26 cellular contexts compared by ENCODE assay signal in the genomic region with DNA sequence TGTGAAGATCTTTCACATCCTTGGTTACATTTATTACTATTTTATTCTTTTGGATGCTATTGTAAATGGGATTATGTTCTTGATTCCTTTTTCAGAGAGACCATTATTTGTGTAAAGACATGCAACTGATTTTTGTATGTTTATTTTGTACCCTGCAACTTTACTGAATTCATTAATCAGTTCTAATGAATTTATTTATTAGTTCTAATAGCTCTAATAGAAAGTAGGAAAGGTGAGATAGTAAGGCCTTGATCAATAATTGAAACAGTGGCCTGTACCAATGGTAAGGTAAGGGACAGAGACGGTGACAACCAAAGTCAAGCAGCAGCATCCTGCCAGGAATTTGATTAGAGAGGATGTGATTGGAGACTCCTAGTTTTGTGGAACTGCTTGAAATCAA.
"Had no signal": no experiment of that assay in that cellular context is flagged by ENCODE, and none has a peak within 500 bp of the region (broad histone marks: within the 10 kb centered on the region; RNA-seq: fewer than 3 reads in every experiment).

No MANE protein-coding gene starts in this region.

- H3K27me3 ChIP-seq: stomach, suprapubic skin, testis, thyroid gland, tibial artery, tibial nerve, transverse colon, upper lobe of left lung, uterus, vagina had no signal

- FAIRE-seq: urothelium cell line had no signal

- H3K36me3 ChIP-seq: stomach, suprapubic skin, thoracic aorta, thyroid gland, tibial artery, tibial nerve, transverse colon, upper lobe of left lung, upper lobe of right lung, uterus, vagina had no signal

- H3K4me3 ChIP-seq: stomach, suprapubic skin, testis, thoracic aorta, thyroid gland, tibial artery, tibial nerve, transverse colon, upper lobe of left lung, upper lobe of right lung, uterus, vagina had no signal

- DNase-seq: stimulated activated CD4-positive, alpha-beta T cell treated with anti-CD3 and anti-CD28 coated beads, Interleukin-2, amount 100 ng/mL, for 48 hours; stimulated activated CD4-positive, alpha-beta T cell treated with anti-CD3 and anti-CD28 coated beads, Interleukin-4, amount 100 ng/mL, for 1 hour; stimulated activated CD4-positive, alpha-beta T cell treated with anti-CD3 and anti-CD28 coated beads, Interleukin-4, amount 100 ng/mL, for 24 hours; stimulated activated CD4-positive, alpha-beta T cell treated with anti-CD3 and anti-CD28 coated beads, Interleukin-4, amount 100 ng/mL, for 4 hours; stimulated activated naive B cell treated with anti-CD40 and anti-IgM and Interleukin-4, amounts not matched to agents 10 μg/mL and 1 μg/mL and 100 μg/mL, for 72 hours; stimulated activated naive CD4-positive, alpha-beta T cell; stimulated activated naive CD4-positive, alpha-beta T cell treated with Interleukin-2 at 50 U/mL for 16 hours; stimulated activated naive CD8-positive, alpha-beta T cell treated with anti-CD3 and anti-CD28 coated beads, Interleukin-15, amount 100 ng/mL, for 72 hours; stimulated activated naive CD8-positive, alpha-beta T cell treated with anti-CD3 and anti-CD28 coated beads, Interleukin-15, Interleukin-2, amounts not matched to agents 100 U/mL and 50 U/mL, for 24 hours; stomach; substantia nigra; testis; thyroid gland; tibial artery; transverse colon; trophoblast cell; upper lobe of left lung; upper lobe of right lung; uterus had no signal

- H3K4me1 ChIP-seq: stomach, suprapubic skin, testis, tibial nerve, transverse colon, upper lobe of left lung, upper lobe of right lung, uterus, vagina had no signal

- ATAC-seq: stimulated activated effector memory CD8-positive, alpha-beta T cell treated with anti-CD3 and anti-CD28 coated beads, Interleukin-12 subunit alpha, Interleukin-12 subunit beta, amount 100 ng/mL, for 72 hours; stimulated activated memory B cell treated with anti-CD40 and anti-IgM and Interleukin-4, amounts not matched to agents 10 μg/mL and 1 μg/mL and 100 μg/mL, for 72 hours; stimulated activated naive B cell treated with anti-CD40 and anti-IgM and Interleukin-4, amounts not matched to agents 10 μg/mL and 1 μg/mL and 100 μg/mL, for 72 hours; stimulated activated naive CD8-positive, alpha-beta T cell treated with anti-CD3 and anti-CD28 coated beads, Interleukin-15, amount 100 ng/mL, for 72 hours; stimulated activated naive CD8-positive, alpha-beta T cell treated with anti-CD3 and anti-CD28 coated beads, Interleukin-15, Interleukin-2, amounts not matched to agents 100 U/mL and 50 U/mL, for 24 hours; upper lobe of right lung had no signal

- H3K9me3 ChIP-seq: stomach, suprapubic skin, testis, thoracic aorta, thyroid gland, tibial artery, transverse colon, upper lobe of left lung, upper lobe of right lung, uterus, vagina had no signal

- H3K27ac ChIP-seq: stomach, suprapubic skin, testis, thoracic aorta, thyroid gland, tibial artery, tibial nerve, transverse colon, upper lobe of left lung, upper lobe of right lung, uterus, vagina had no signal
